1 cellular context compared by ENCODE assay signal in the genomic region with DNA sequence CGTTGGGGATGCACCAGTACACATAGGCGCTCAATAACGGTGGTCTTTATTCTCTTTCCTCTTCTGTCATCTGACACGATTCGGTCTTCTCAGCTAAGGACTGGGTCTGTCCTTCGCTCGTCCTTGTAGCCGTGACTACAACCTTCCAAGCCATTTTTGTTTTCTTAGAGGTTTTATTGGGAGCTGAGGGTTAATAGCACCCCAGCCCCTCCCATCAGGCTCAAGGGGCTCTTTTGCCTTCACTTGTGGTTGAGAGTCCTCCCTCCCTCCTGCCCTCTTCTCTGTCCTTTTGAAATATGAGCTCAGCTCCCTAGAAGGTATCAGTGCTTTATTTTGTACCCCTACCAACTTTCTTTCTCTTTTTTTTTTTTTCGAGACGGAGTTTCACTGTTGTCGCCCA.
TF ChIP-seq lines count a peak whose summit lies in the region.

No MANE protein-coding gene starts in this region.

TF ChIP-seq in GM23338, 12 proteins besides CTCF, POLR2A, EP300 and RAD21 (continued from another document):
- TF ChIP-seq, protein P1, sequence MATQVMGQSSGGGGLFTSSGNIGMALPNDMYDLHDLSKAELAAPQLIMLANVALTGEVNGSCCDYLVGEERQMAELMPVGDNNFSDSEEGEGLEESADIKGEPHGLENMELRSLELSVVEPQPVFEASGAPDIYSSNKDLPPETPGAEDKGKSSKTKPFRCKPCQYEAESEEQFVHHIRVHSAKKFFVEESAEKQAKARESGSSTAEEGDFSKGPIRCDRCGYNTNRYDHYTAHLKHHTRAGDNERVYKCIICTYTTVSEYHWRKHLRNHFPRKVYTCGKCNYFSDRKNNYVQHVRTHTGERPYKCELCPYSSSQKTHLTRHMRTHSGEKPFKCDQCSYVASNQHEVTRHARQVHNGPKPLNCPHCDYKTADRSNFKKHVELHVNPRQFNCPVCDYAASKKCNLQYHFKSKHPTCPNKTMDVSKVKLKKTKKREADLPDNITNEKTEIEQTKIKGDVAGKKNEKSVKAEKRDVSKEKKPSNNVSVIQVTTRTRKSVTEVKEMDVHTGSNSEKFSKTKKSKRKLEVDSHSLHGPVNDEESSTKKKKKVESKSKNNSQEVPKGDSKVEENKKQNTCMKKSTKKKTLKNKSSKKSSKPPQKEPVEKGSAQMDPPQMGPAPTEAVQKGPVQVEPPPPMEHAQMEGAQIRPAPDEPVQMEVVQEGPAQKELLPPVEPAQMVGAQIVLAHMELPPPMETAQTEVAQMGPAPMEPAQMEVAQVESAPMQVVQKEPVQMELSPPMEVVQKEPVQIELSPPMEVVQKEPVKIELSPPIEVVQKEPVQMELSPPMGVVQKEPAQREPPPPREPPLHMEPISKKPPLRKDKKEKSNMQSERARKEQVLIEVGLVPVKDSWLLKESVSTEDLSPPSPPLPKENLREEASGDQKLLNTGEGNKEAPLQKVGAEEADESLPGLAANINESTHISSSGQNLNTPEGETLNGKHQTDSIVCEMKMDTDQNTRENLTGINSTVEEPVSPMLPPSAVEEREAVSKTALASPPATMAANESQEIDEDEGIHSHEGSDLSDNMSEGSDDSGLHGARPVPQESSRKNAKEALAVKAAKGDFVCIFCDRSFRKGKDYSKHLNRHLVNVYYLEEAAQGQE (IDR thresholded peaks at IDR 0.05; ENCODE audit: unreplicated experiment): no peak
- TF ChIP-seq, protein P2, sequence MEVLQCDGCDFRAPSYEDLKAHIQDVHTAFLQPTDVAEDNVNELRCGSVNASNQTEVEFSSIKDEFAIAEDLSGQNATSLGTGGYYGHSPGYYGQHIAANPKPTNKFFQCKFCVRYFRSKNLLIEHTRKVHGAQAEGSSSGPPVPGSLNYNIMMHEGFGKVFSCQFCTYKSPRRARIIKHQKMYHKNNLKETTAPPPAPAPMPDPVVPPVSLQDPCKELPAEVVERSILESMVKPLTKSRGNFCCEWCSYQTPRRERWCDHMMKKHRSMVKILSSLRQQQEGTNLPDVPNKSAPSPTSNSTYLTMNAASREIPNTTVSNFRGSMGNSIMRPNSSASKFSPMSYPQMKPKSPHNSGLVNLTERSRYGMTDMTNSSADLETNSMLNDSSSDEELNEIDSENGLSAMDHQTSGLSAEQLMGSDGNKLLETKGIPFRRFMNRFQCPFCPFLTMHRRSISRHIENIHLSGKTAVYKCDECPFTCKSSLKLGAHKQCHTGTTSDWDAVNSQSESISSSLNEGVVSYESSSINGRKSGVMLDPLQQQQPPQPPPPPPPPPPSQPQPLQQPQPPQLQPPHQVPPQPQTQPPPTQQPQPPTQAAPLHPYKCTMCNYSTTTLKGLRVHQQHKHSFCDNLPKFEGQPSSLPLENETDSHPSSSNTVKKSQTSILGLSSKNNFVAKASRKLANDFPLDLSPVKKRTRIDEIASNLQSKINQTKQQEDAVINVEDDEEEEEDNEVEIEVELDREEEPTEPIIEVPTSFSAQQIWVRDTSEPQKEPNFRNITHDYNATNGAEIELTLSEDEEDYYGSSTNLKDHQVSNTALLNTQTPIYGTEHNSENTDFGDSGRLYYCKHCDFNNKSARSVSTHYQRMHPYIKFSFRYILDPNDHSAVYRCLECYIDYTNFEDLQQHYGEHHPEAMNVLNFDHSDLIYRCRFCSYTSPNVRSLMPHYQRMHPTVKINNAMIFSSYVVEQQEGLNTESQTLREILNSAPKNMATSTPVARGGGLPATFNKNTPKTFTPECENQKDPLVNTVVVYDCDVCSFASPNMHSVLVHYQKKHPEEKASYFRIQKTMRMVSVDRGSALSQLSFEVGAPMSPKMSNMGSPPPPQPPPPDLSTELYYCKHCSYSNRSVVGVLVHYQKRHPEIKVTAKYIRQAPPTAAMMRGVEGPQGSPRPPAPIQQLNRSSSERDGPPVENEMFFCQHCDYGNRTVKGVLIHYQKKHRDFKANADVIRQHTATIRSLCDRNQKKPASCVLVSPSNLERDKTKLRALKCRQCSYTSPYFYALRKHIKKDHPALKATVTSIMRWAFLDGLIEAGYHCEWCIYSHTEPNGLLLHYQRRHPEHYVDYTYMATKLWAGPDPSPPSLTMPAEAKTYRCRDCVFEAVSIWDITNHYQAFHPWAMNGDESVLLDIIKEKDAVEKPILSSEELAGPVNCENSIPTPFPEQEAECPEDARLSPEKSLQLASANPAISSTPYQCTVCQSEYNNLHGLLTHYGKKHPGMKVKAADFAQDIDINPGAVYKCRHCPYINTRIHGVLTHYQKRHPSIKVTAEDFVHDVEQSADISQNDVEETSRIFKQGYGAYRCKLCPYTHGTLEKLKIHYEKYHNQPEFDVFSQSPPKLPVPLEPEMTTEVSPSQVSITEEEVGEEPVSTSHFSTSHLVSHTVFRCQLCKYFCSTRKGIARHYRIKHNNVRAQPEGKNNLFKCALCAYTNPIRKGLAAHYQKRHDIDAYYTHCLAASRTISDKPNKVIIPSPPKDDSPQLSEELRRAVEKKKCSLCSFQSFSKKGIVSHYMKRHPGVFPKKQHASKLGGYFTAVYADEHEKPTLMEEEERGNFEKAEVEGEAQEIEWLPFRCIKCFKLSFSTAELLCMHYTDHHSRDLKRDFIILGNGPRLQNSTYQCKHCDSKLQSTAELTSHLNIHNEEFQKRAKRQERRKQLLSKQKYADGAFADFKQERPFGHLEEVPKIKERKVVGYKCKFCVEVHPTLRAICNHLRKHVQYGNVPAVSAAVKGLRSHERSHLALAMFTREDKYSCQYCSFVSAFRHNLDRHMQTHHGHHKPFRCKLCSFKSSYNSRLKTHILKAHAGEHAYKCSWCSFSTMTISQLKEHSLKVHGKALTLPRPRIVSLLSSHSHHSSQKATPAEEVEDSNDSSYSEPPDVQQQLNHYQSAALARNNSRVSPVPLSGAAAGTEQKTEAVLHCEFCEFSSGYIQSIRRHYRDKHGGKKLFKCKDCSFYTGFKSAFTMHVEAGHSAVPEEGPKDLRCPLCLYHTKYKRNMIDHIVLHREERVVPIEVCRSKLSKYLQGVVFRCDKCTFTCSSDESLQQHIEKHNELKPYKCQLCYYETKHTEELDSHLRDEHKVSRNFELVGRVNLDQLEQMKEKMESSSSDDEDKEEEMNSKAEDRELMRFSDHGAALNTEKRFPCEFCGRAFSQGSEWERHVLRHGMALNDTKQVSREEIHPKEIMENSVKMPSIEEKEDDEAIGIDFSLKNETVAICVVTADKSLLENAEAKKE (CRISPR knock-in tag; IDR thresholded peaks at IDR 0.05): no peak
- TF ChIP-seq JUNB (IDR thresholded peaks at IDR 0.05; ENCODE audit: unreplicated experiment) (no peak), POLR2AphosphoS5 (IDR thresholded peaks at IDR 0.05; ENCODE audit: low read depth) (no peak), CREB1 (CRISPR knock-in tag; IDR thresholded peaks at IDR 0.05; ENCODE audit: low read depth) (no peak)
- TF ChIP-seq, protein P3, sequence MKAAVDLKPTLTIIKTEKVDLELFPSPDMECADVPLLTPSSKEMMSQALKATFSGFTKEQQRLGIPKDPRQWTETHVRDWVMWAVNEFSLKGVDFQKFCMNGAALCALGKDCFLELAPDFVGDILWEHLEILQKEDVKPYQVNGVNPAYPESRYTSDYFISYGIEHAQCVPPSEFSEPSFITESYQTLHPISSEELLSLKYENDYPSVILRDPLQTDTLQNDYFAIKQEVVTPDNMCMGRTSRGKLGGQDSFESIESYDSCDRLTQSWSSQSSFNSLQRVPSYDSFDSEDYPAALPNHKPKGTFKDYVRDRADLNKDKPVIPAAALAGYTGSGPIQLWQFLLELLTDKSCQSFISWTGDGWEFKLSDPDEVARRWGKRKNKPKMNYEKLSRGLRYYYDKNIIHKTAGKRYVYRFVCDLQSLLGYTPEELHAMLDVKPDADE (IDR thresholded peaks at IDR 0.05): no peak
TF ChIP-seq in GM23338: peak in this region for 0.
